Comparison of ENCODE assay signal across 12 cellular contexts in genomic region chr4:186058253-186058979, GRCh38.
A peak's percentile ranks its signal among the peaks of the same experiment; 100 is the strongest.
DNase-seq lines count a peak whose midpoint lies in the region; ATAC-seq lines count a peak whose summit lies in the region.
"Had no signal": no experiment of that assay in that cellular context is flagged by ENCODE, and none has a peak within 500 bp of the region (broad histone marks: within the 10 kb centered on the region; RNA-seq: fewer than 3 reads in every experiment).

No MANE protein-coding gene starts in this region.

- peak; percentile 28 to 44 for DNase-seq in NOMO-1 (lab: John Stamatoyannopoulos, UW; ENCODE audit: unreplicated experiment in 2 of 2)
- DNase-seq in NOMO-1 treated with dmso at 0.1 percent for 144 hours (lab: John Stamatoyannopoulos, UW; ENCODE audit: unreplicated experiment) = no peak
- no peak for DNase-seq in stimulated activated naive CD8-positive, alpha-beta T cell treated with anti-CD3 and anti-CD28 coated beads, Interleukin-15, Interleukin-2, amounts not matched to agents 100 U/mL and 50 U/mL, for 24 hours
- no peak for DNase-seq in NCI-H1092 (lab: John Stamatoyannopoulos, UW)
- no peak for DNase-seq in activated T-cell treated with anti-CD3 and anti-CD28 coated beads for 4 hours
- no peak for DNase-seq in T-helper 9 cell
- DNase-seq: activated CD4-positive, alpha-beta T cell treated with anti-CD3 and anti-CD28 coated beads, Interleukin-2, amount 50 U/mL, for 4 hours; central memory CD4-positive, alpha-beta T cell; KBM-7; OCI-M1 had no signal

- ATAC-seq in HG02642 (IDR thresholded peaks at IDR 0.05; ENCODE audit: poor library complexity, unreplicated experiment) = peak; percentile 100
- peak; percentile 100 for ATAC-seq in HG03558 (IDR thresholded peaks at IDR 0.05; ENCODE audit: extremely low read depth, unreplicated experiment)
- ATAC-seq in stimulated activated naive CD8-positive, alpha-beta T cell treated with anti-CD3 and anti-CD28 coated beads, Interleukin-15, Interleukin-2, amounts not matched to agents 100 U/mL and 50 U/mL, for 24 hours = peak; percentile 57

Comparison
In these comparisons a context has a peak if more than half of its experiments do, and no peak if none do; other contexts are left out.
1. DNase-seq: peak in NOMO-1 (2 of 2); none in NOMO-1 treated with dmso at 0.1 percent for 144 hours (single experiment), stimulated activated naive CD8-positive, alpha-beta T cell treated with anti-CD3 and anti-CD28 coated beads, Interleukin-15, Interleukin-2, amounts not matched to agents 100 U/mL and 50 U/mL, for 24 hours (single experiment), NCI-H1092 (single experiment), activated T-cell treated with anti-CD3 and anti-CD28 coated beads for 4 hours (single experiment) and T-helper 9 cell (single experiment).
2. Peak in every context shown above with its lines, with median percentiles within 50 percentile points of each other: ATAC-seq.